In genomic region chr14:65132855-65133254, GRCh38 we compare ENCODE assay signal across 24 cellular contexts.
"Had no signal": no experiment of that assay in that cellular context is flagged by ENCODE, and none has a peak within 500 bp of the region (broad histone marks: within the 10 kb centered on the region; RNA-seq: fewer than 3 reads in every experiment).

No MANE protein-coding gene starts in this region.

- H3K9me3 ChIP-seq: gastroesophageal sphincter, heart right ventricle, lower lobe of right lung, neutrophil, pancreas, spleen, testis, tibial artery, upper lobe of left lung, uterus had no signal

- H3K36me3 ChIP-seq: gastroesophageal sphincter, heart right ventricle, lower lobe of right lung, neutrophil, pancreas, spleen, tibial artery, upper lobe of left lung, uterus had no signal

- H3K4me3 ChIP-seq: dorsolateral prefrontal cortex, gastroesophageal sphincter, heart right ventricle, lower lobe of right lung, pancreas, spleen, testis, tibial artery, upper lobe of left lung, uterus had no signal

- DNase-seq: cerebellar nuclear complex; dorsolateral prefrontal cortex; effector CD4-positive, alpha-beta T cell; foreskin keratinocyte; glutamatergic neuron; heart right ventricle; hypothalamus; immature natural killer cell; islet precursor cell; kidney glomerular epithelial cell; left ventricle myocardium superior; lower lobe of right lung; naive B cell; pancreas; spleen; stimulated activated CD4-positive, alpha-beta T cell treated with anti-CD3 and anti-CD28 coated beads, Interleukin-4, amount 100 ng/mL, for 4 hours; stimulated activated naive CD8-positive, alpha-beta T cell treated with anti-CD3 and anti-CD28 coated beads, Interleukin-15, Interleukin-2, amounts not matched to agents 100 U/mL and 50 U/mL, for 24 hours; substantia nigra; testis; tibial artery; upper lobe of left lung; uterus had no signal

- H3K27ac ChIP-seq: dorsolateral prefrontal cortex, foreskin keratinocyte, gastroesophageal sphincter, heart right ventricle, lower lobe of right lung, neutrophil, pancreas, spleen, testis, tibial artery, upper lobe of left lung, uterus had no signal

- H3K4me1 ChIP-seq: gastroesophageal sphincter, lower lobe of right lung, pancreas, spleen, testis, tibial artery, upper lobe of left lung, uterus had no signal

- H3K27me3 ChIP-seq: dorsolateral prefrontal cortex, foreskin keratinocyte, gastroesophageal sphincter, heart right ventricle, neutrophil, pancreas, spleen, testis, tibial artery, upper lobe of left lung, uterus had no signal
